ENCODE assay signal across 12 cellular contexts in genomic region chr7:1912472-1913289, GRCh38.
DNase-seq lines count a peak whose midpoint lies in the region; ATAC-seq and TF ChIP-seq lines count a peak whose summit lies in the region.
"Had no signal": no experiment of that assay in that cellular context is flagged by ENCODE, and none has a peak within 500 bp of the region (broad histone marks: within the 10 kb centered on the region; RNA-seq: fewer than 3 reads in every experiment).

No MANE protein-coding gene starts in this region.

- TF ChIP-seq CTCF in BJ (IDR thresholded peaks at IDR 0.05; ENCODE audit: insufficient read depth, low read depth, low read length) (peak; percentile 60), ovary (IDR thresholded peaks at IDR 0.05) (no peak)

- H3K36me3 ChIP-seq in BJ (ENCODE audit: control insufficient read depth, insufficient read depth, low read length) (no peaks in the 10 kb centered on the region), SJCRH30 (no peaks in the 10 kb centered on the region), ovary (no peaks in the 10 kb centered on the region)
- H3K36me3 ChIP-seq: pancreas had no signal

- intact Hi-C loops in ovary (cut with DNase I) = no loop called here

- DNase-seq in BJ (ENCODE audit: low read depth) (peak; percentile 51), SJCRH30 (peak; percentile 70 to 72), fibroblast of the conjunctiva (ENCODE audit: low read depth) (peak; percentile 18), ovary (peak; percentile 43 to 69 (median 51)), NCI-H1694 treated with DMSO at 0.1 percent for 48 hours (lab: John Stamatoyannopoulos, UW) (no peak), NCI-H187 (lab: John Stamatoyannopoulos, UW) (no peak), substantia nigra (lab: John Stamatoyannopoulos, UW) (no peak)
- DNase-seq: activated T-cell treated with anti-CD3 and anti-CD28 coated beads, Interleukin-2, amount 50 U/mL, for 72 hours; GOT3; NCI-H1092 had no signal

- H3K27ac ChIP-seq in SJCRH30 = peak overlapping the region; percentile 37; the same call in 1 of the 2 replicates
- no peak overlapping the region for H3K27ac ChIP-seq in ovary
- no peak overlapping the region for H3K27ac ChIP-seq in substantia nigra (ENCODE audit: low read depth, low read length, poor library complexity, severe bottlenecking)
- H3K27ac ChIP-seq: pancreas had no signal

- H3K4me1 ChIP-seq in SJCRH30 = no peaks in the 10 kb centered on the region
- H3K4me1 ChIP-seq in ovary (ENCODE audit: insufficient read depth) = peaks cover 9% of the 10 kb centered on the region
- H3K4me1 ChIP-seq: pancreas had no signal

- H3K4me3 ChIP-seq in BJ (ENCODE audit: low read depth, low read length) (no peak overlapping the region), SJCRH30 (no peak overlapping the region), ovary (no peak overlapping the region)
- H3K4me3 ChIP-seq: pancreas had no signal

- POLR2A ChIA-PET in BJ (lab: Charles Lee) = interaction anchor here (0.6 kb wide), 1 partner anchor 357 kb away, joined by 3 read pairs; no protein-coding TSS in a partner anchor

- no peaks in the 10 kb centered on the region for H3K27me3 ChIP-seq in BJ (ENCODE audit: control insufficient read depth, insufficient read depth, low read length)
- H3K27me3 ChIP-seq in SJCRH30 = no peaks in the 10 kb centered on the region
- no peaks in the 10 kb centered on the region for H3K27me3 ChIP-seq in ovary
- H3K27me3 ChIP-seq: pancreas had no signal

- no peak for ATAC-seq in HG03442 (IDR thresholded peaks at IDR 0.05; ENCODE audit: unreplicated experiment)
- ATAC-seq: activated T-cell treated with anti-CD3 and anti-CD28 coated beads, Interleukin-2, amount 50 U/mL, for 72 hours had no signal

- TF ChIP-seq EP300 in ovary (IDR thresholded peaks at IDR 0.05) = no peak

- H3K9me3 ChIP-seq in SJCRH30 (replicated peaks) (no peaks in the 10 kb centered on the region), ovary (no peaks in the 10 kb centered on the region)
- H3K9me3 ChIP-seq: pancreas had no signal

- no peak for TF ChIP-seq POLR2A in ovary (IDR thresholded peaks at IDR 0.05)

- 30 to 48% (median 35%) methylated on average over 35 of the region's 35 CpGs for WGBS in ovary, 3 donors

- CTCF ChIA-PET in BJ (lab: Yijun Ruan, JAX) = interaction anchor here (0.6 to 2.1 kb wide), 11 partner anchors 9 to 311 kb away, joined by 3 to 17 read pairs (median 3); no protein-coding TSS in a partner anchor

Comparison
In these comparisons a context has a peak if more than half of its experiments do, and no peak if none do; other contexts are left out.
1. DNase-seq: peak in BJ (single experiment), SJCRH30 (2 of 2), fibroblast of the conjunctiva (single experiment) and ovary (5 of 5); none in NCI-H1694 treated with DMSO at 0.1 percent for 48 hours (single experiment), NCI-H187 (0 of 2) and substantia nigra (0 of 49).